Comparison of ENCODE assay signal across 1 cellular context in the genomic region with DNA sequence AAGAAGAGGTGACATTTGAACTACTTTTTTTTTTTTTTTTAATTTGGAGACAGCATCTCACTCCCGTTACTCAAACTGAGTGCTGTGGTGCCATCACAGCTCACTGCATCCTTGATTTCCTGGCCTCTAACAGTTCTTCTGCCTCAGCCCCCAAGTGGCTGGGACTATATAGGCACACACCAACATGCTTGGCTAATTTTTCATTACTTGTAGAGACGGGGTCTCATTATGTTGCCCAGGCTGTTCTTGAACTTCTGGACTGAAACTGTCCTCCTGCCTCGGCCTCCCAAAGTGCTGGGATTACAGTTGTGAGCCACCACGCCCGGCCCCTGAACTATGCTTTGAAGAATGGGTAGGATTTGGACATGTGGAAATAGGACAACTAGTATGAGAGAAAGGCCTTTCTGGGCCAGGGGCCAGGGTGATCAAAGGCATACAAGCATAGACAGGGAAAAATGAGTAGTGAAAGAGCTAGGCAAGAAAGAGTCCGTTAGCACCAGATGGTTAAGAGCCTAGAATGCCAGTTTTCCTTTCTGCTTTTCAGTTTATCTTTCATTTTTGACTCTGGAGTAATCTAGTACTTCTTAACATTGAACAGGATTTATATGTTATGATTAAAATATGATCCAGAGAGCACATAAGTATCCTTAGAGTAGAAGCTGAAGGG.
TF ChIP-seq lines count a peak whose summit lies in the region.

No MANE protein-coding gene starts in this region.

TF ChIP-seq in HCT116, 20 proteins besides CTCF, POLR2A, EP300 and RAD21 (continued from another document):
- TF ChIP-seq, protein P1, sequence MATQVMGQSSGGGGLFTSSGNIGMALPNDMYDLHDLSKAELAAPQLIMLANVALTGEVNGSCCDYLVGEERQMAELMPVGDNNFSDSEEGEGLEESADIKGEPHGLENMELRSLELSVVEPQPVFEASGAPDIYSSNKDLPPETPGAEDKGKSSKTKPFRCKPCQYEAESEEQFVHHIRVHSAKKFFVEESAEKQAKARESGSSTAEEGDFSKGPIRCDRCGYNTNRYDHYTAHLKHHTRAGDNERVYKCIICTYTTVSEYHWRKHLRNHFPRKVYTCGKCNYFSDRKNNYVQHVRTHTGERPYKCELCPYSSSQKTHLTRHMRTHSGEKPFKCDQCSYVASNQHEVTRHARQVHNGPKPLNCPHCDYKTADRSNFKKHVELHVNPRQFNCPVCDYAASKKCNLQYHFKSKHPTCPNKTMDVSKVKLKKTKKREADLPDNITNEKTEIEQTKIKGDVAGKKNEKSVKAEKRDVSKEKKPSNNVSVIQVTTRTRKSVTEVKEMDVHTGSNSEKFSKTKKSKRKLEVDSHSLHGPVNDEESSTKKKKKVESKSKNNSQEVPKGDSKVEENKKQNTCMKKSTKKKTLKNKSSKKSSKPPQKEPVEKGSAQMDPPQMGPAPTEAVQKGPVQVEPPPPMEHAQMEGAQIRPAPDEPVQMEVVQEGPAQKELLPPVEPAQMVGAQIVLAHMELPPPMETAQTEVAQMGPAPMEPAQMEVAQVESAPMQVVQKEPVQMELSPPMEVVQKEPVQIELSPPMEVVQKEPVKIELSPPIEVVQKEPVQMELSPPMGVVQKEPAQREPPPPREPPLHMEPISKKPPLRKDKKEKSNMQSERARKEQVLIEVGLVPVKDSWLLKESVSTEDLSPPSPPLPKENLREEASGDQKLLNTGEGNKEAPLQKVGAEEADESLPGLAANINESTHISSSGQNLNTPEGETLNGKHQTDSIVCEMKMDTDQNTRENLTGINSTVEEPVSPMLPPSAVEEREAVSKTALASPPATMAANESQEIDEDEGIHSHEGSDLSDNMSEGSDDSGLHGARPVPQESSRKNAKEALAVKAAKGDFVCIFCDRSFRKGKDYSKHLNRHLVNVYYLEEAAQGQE (IDR thresholded peaks at IDR 0.05; ENCODE audit: low read depth), result no peak
- TF ChIP-seq EZH2phosphoT487 (IDR thresholded peaks at IDR 0.05; ENCODE audit: borderline replicate concordance) (no peak), FOSL1 (IDR thresholded peaks at IDR 0.05; ENCODE audit: low read depth) (no peak), SP1 (IDR thresholded peaks at IDR 0.05; ENCODE audit: low read depth) (no peak), EGR1 (IDR thresholded peaks at IDR 0.05; ENCODE audit: low read depth) (no peak), MAX (IDR thresholded peaks at IDR 0.05) (no peak), SIN3A (IDR thresholded peaks at IDR 0.05; ENCODE audit: low read depth) (no peak), EZH2 (IDR thresholded peaks at IDR 0.05) (no peak), ELF1 (IDR thresholded peaks at IDR 0.05; ENCODE audit: borderline replicate concordance, low read depth) (no peak), YY1 (IDR thresholded peaks at IDR 0.05; ENCODE audit: extremely low read depth, insufficient replicate concordance, low read depth, low read length) (no peak), TCF7L2 (IDR thresholded peaks at IDR 0.05; ENCODE audit: borderline replicate concordance, extremely low read depth, insufficient read depth, insufficient read length) (no peak), CBX3 (IDR thresholded peaks at IDR 0.05; ENCODE audit: low read depth) (no peak), POLR2AphosphoS5 (IDR thresholded peaks at IDR 0.05; ENCODE audit: low read depth, low read length) (no peak), ZFX (IDR thresholded peaks at IDR 0.05) (no peak), JUND (IDR thresholded peaks at IDR 0.05) (no peak)
TF ChIP-seq in HCT116: peak in this region for 0.
